Comparison of ENCODE assay signal across 8 cellular contexts in genomic region chr1:209601809-209602657, GRCh38. TPM values are rescaled to one million over a fixed set of nuclear protein-coding genes. Genes with fewer than 3 reads are reported as not detected.
A peak's percentile ranks its signal among the peaks of the same experiment; 100 is the strongest.
DNase-seq lines count a peak whose midpoint lies in the region; ATAC-seq and TF ChIP-seq lines count a peak whose summit lies in the region.

No MANE protein-coding gene starts in this region.

- H3K27ac Mint-ChIP-seq in T-helper 2 cell treated with Interferon-gamma antibody and Interleukin-4, amounts not matched to agents 5 μg/mL and 100 μg/mL, for 36 hours: no peak overlapping the region
- H3K27ac Mint-ChIP-seq in memory B cell: no peak overlapping the region

- DNase-seq in AG20443 (ENCODE audit: low spot score): peak; percentile 60
- no peak for DNase-seq in GM13976 (ENCODE audit: low spot score)
- DNase-seq in LHCN-M2 (ENCODE audit: low read depth): peak; percentile 67
- DNase-seq in T-helper 2 cell treated with Interferon-gamma antibody and Interleukin-4, amounts not matched to agents 5 μg/mL and 100 μg/mL, for 36 hours (ENCODE audit: low spot score): peak; percentile 10
- peak in 6 of 10 donors; percentile 33 to 68 (median 58) for DNase-seq in dorsolateral prefrontal cortex
- DNase-seq in memory B cell (ENCODE audit: low spot score in 2 of 2): no peak
- DNase-seq in upper lobe of left lung: peak in 1 of 2 donors; percentile 46
- no peak for DNase-seq in activated gamma-delta T cell (lab: John Stamatoyannopoulos, UW)

- H3K9me3 Mint-ChIP-seq in T-helper 2 cell treated with Interferon-gamma antibody and Interleukin-4, amounts not matched to agents 5 μg/mL and 100 μg/mL, for 36 hours: no peaks in the 10 kb centered on the region
- no peaks in the 10 kb centered on the region for H3K9me3 Mint-ChIP-seq in memory B cell

- H3K4me3 ChIP-seq in dorsolateral prefrontal cortex (no peak overlapping the region), upper lobe of left lung (no peak overlapping the region)

- H3K27me3 Mint-ChIP-seq in T-helper 2 cell treated with Interferon-gamma antibody and Interleukin-4, amounts not matched to agents 5 μg/mL and 100 μg/mL, for 36 hours (ENCODE audit: low read depth): peaks cover 27% of the 10 kb centered on the region
- peaks cover 3% of the 10 kb centered on the region for H3K27me3 Mint-ChIP-seq in memory B cell

- H3K27ac ChIP-seq in dorsolateral prefrontal cortex (peak overlapping the region in 14 of 59 donors; percentile 4 to 67 (median 36)), upper lobe of left lung (no peak overlapping the region)

- peak; percentile 61 for TF ChIP-seq CTCF in GM13976 (IDR thresholded peaks at IDR 0.05; ENCODE audit: borderline replicate concordance, control extremely low read depth, extremely low read depth, insufficient read depth, missing control alignments)
- peak; percentile 45 to 88 (median 74) for TF ChIP-seq CTCF in dorsolateral prefrontal cortex (IDR thresholded peaks at IDR 0.05 in 54 of 56, conservative IDR thresholded peaks at IDR 0.05 in 2 of 56; ENCODE audit: low read depth in 1 of 56, partially characterized antibody in 56 of 56)
- TF ChIP-seq CTCF in upper lobe of left lung (IDR thresholded peaks at IDR 0.05): peak; percentile 29 to 70 (median 50)

- WGBS in upper lobe of left lung, 2 donors: 41 to 50% methylated on average over 5 to 6 of the region's 6 CpGs

- no peaks in the 10 kb centered on the region for H3K4me1 ChIP-seq in upper lobe of left lung

- intact Hi-C loops in dorsolateral prefrontal cortex (cut with DNase I): loop anchor here in 1 of 2 donors (1.0 kb wide), 2 partner anchors 87 to 145 kb away; no protein-coding TSS in a partner anchor

- no peak overlapping the region for H3K4me3 Mint-ChIP-seq in T-helper 2 cell treated with Interferon-gamma antibody and Interleukin-4, amounts not matched to agents 5 μg/mL and 100 μg/mL, for 36 hours
- no peak overlapping the region for H3K4me3 Mint-ChIP-seq in memory B cell

- no peaks in the 10 kb centered on the region for H3K9me3 ChIP-seq in upper lobe of left lung

- TF ChIP-seq POLR2A in upper lobe of left lung (IDR thresholded peaks at IDR 0.05): no peak

- ATAC-seq in memory B cell (ENCODE audit: low read depth) (peak; percentile 71), upper lobe of left lung (ENCODE audit: low FRiP score in 2 of 2) (peak; percentile 75 to 81)

- H3K36me3 Mint-ChIP-seq in T-helper 2 cell treated with Interferon-gamma antibody and Interleukin-4, amounts not matched to agents 5 μg/mL and 100 μg/mL, for 36 hours (ENCODE audit: low read depth): no peaks in the 10 kb centered on the region
- no peaks in the 10 kb centered on the region for H3K36me3 Mint-ChIP-seq in memory B cell

- H3K27me3 ChIP-seq in dorsolateral prefrontal cortex (peaks cover 0 to 4% (median 0%) of the 10 kb centered on the region in 45 donors), upper lobe of left lung (no peaks in the 10 kb centered on the region)

- no peaks in the 10 kb centered on the region for H3K36me3 ChIP-seq in upper lobe of left lung

- H3K4me1 Mint-ChIP-seq in T-helper 2 cell treated with Interferon-gamma antibody and Interleukin-4, amounts not matched to agents 5 μg/mL and 100 μg/mL, for 36 hours (ENCODE audit: low read depth): no peaks in the 10 kb centered on the region
- no peaks in the 10 kb centered on the region for H3K4me1 Mint-ChIP-seq in memory B cell

- no peak for TF ChIP-seq EP300 in upper lobe of left lung (IDR thresholded peaks at IDR 0.05)

- in situ Hi-C loops in GM13976 (cut with MboI; ENCODE audit: low sequenced_read_pairs, unreplicated experiment): no loop called here

RNA-seq across cellular contexts. Expression of gene CAMK1G, which starts 18.5 kb away (rescaled TPM):
- total RNA-seq in LHCN-M2 (2014; rRNA removed) (not detected in 2 replicates), dorsolateral prefrontal cortex (100 to 1,000 TPM in 8 of 120 experiments, 10 to 100 TPM in 112; 18.6 to 116 (median 67.4) TPM), upper lobe of left lung (under 1 TPM in 3 of 6 donors, not detected in 3; 0.20 to 0.46 (median 0.30) TPM)
- polyA plus RNA-seq in LHCN-M2 (2012): not detected

RNA-seq across cellular contexts. Expression of gene LAMB3, which starts 50.2 kb away (rescaled TPM):
- total RNA-seq in LHCN-M2 (2014; rRNA removed) (3.8 and 5.3 TPM in 2 replicates), dorsolateral prefrontal cortex (10 to 100 TPM in 24 of 120 experiments, 1 to 10 TPM in 96; 1.9 to 18.4 (median 7.0) TPM), upper lobe of left lung (100 to 1,000 TPM in 2 of 6 donors, 10 to 100 TPM in 4; 26.2 to 146 (median 79.6) TPM)
- 2.9 TPM for polyA plus RNA-seq in LHCN-M2 (2012)

Comparison
In these comparisons a context has a peak if more than half of its experiments do, and no peak if none do; other contexts are left out.
1. DNase-seq: peak in AG20443 (single experiment), LHCN-M2 (single experiment), T-helper 2 cell treated with Interferon-gamma antibody and Interleukin-4, amounts not matched to agents 5 μg/mL and 100 μg/mL, for 36 hours (single experiment) and dorsolateral prefrontal cortex (6 of 10); none in GM13976 (single experiment), memory B cell (0 of 2) and activated gamma-delta T cell (single experiment).
2. RNA of gene CAMK1G, which starts 18.5 kb away (total RNA-seq): 18.6 to 116 TPM in dorsolateral prefrontal cortex; 0.20 to 0.46 TPM in upper lobe of left lung and not detected in LHCN-M2; every median in the first group is over 10 times any median in the second.
3. Peak in every context shown above with its lines, with median percentiles within 50 percentile points of each other: CTCF ChIP-seq.